In genomic region chr11:14124886-14125285, GRCh38 we compare ENCODE assay signal across 24 cellular contexts.
"Had no signal": no experiment of that assay in that cellular context is flagged by ENCODE, and none has a peak within 500 bp of the region (broad histone marks: within the 10 kb centered on the region; RNA-seq: fewer than 3 reads in every experiment).

No MANE protein-coding gene starts in this region.

- H3K4me1 Mint-ChIP-seq: activated B cell treated with CpG ODN at 0.5 μM for 24 hours; activated CD8-positive, alpha-beta memory T cell treated with anti-CD3 and anti-CD28 coated beads, Interleukin-2, amount 10 ng/mL, durations not matched to agents 7 days and 5 days; central memory CD8-positive, alpha-beta T cell; nephron had no signal

- H3K27me3 ChIP-seq: dorsolateral prefrontal cortex, heart right ventricle, left lung, right lobe of liver, testis had no signal

- H3K27ac Mint-ChIP-seq: activated B cell treated with CpG ODN at 0.5 μM for 24 hours; activated CD8-positive, alpha-beta memory T cell treated with anti-CD3 and anti-CD28 coated beads, Interleukin-2, amount 10 ng/mL, durations not matched to agents 7 days and 5 days; activated CD8-positive, alpha-beta T cell treated with anti-CD3 and anti-CD28 coated beads, Interleukin-2, amount 10 ng/mL, durations not matched to agents 7 days and 5 days; activated naive CD4-positive, alpha-beta T cell treated with anti-CD3 and anti-CD28 coated beads, Interleukin-2, amount 50 U/mL, for 72 hours; activated T-helper 2 cell treated with anti-CD3 and anti-CD28 coated beads, Interferon-gamma antibody, Interleukin-2, Interleukin-4, amounts not matched to agents 10 μg/mL and 5 μg/mL and 100 μg/mL, durations not matched to agents 14 hours and 24 hours and 36 hours; T-cell; T-helper 2 cell treated with Interferon-gamma antibody and Interleukin-4, amounts not matched to agents 5 μg/mL and 100 μg/mL, for 36 hours had no signal

- H3K36me3 Mint-ChIP-seq: activated CD8-positive, alpha-beta memory T cell treated with anti-CD3 and anti-CD28 coated beads, Interleukin-2, amount 10 ng/mL, durations not matched to agents 7 days and 5 days had no signal

- DNase-seq: activated B cell treated with CpG ODN at 0.5 μM for 24 hours; activated CD8-positive, alpha-beta memory T cell treated with anti-CD3 and anti-CD28 coated beads, Interleukin-2, amount 10 ng/mL, durations not matched to agents 7 days and 5 days; activated CD8-positive, alpha-beta T cell treated with anti-CD3 and anti-CD28 coated beads, Interleukin-2, amount 10 ng/mL, durations not matched to agents 7 days and 5 days; activated naive CD4-positive, alpha-beta T cell; activated T-cell treated with anti-CD3 and anti-CD28 coated beads, Interleukin-2, amount 50 U/mL, for 48 hours; effector memory CD4-positive, alpha-beta T cell; heart right ventricle; left lung; lower lobe of right lung; right lobe of liver; stimulated activated CD4-positive, alpha-beta T cell treated with anti-CD3 and anti-CD28 coated beads, Interleukin-12 subunit alpha, Interleukin-12 subunit beta, amount 100 ng/mL, for 4 hours; stimulated activated CD4-positive, alpha-beta T cell treated with anti-CD3 and anti-CD28 coated beads, Interleukin-4, amount 100 ng/mL, for 1 hour; stimulated activated naive CD8-positive, alpha-beta T cell treated with anti-CD3 and anti-CD28 coated beads, Interleukin-15, Interleukin-2, amounts not matched to agents 100 U/mL and 50 U/mL, for 24 hours; T-cell; testis; trophoblast cell had no signal

- ATAC-seq: activated CD8-positive, alpha-beta memory T cell treated with anti-CD3 and anti-CD28 coated beads, Interleukin-2, amount 10 ng/mL, durations not matched to agents 7 days and 5 days; activated CD8-positive, alpha-beta T cell treated with anti-CD3 and anti-CD28 coated beads, Interleukin-2, amount 10 ng/mL, durations not matched to agents 7 days and 5 days; left lung; lower lobe of right lung; right lobe of liver; stimulated activated naive CD8-positive, alpha-beta T cell treated with anti-CD3 and anti-CD28 coated beads, Interleukin-15, Interleukin-2, amounts not matched to agents 100 U/mL and 50 U/mL, for 24 hours; T-cell had no signal

- H3K4me3 ChIP-seq: coronary artery, dorsolateral prefrontal cortex, heart right ventricle, left lung, lower lobe of right lung, right lobe of liver, skin epidermis, testis had no signal

- H3K36me3 ChIP-seq: heart right ventricle, left lung, lower lobe of right lung, right lobe of liver had no signal

- H3K4me3 Mint-ChIP-seq: activated B cell treated with CpG ODN at 0.5 μM for 24 hours; activated CD8-positive, alpha-beta memory T cell treated with anti-CD3 and anti-CD28 coated beads, Interleukin-2, amount 10 ng/mL, durations not matched to agents 7 days and 5 days; activated CD8-positive, alpha-beta T cell treated with anti-CD3 and anti-CD28 coated beads, Interleukin-2, amount 10 ng/mL, durations not matched to agents 7 days and 5 days; central memory CD8-positive, alpha-beta T cell; nephron; T-cell; T-helper 2 cell treated with Interferon-gamma antibody and Interleukin-4, amounts not matched to agents 5 μg/mL and 100 μg/mL, for 36 hours had no signal

- H3K27me3 Mint-ChIP-seq: activated B cell treated with CpG ODN at 0.5 μM for 24 hours; activated CD8-positive, alpha-beta memory T cell treated with anti-CD3 and anti-CD28 coated beads, Interleukin-2, amount 10 ng/mL, durations not matched to agents 7 days and 5 days; T-cell had no signal

- H3K27ac ChIP-seq: coronary artery, heart right ventricle, left lung, lower lobe of right lung, right lobe of liver, skin epidermis, testis had no signal

- H3K4me1 ChIP-seq: left lung, lower lobe of right lung, right lobe of liver, testis had no signal

- H3K9me3 ChIP-seq: left lung, lower lobe of right lung, right lobe of liver, testis had no signal
